In the genomic region with DNA sequence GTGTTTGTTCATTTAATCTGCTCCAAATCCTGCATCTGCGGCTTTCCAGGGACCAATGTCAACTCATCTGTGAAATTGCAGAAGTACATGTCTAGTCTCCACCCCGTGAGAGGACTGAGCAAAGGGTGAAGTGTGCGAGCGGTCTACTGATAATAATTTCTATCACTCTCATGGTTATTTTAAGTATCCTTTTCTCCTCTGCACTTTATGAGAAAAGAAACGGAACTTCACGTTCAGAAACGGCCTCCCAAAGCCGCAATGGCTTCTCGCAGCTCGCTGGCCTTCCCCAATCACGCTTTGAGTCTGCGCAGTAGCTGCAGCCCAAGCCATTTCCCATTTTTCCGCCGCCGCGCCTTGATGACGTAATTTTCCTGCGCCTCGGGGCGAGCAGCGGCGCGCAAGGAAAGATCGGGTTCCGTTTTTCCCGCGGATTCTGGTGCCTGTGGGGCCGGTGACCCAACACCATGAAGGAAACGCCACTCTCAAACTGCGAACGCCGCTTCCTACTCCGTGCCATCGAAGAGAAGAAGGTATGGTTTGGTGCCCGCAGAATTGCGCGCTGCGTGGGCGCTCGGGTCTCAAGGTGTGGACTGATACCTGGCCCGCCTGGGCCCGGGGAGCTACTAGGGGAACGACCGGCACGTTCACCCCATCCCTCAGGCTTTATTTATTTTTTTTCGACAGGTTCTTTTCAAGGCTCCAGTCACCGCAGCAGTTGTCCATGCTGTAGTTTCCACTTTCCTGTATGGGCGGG, we compare ENCODE assay signal across 1 cellular context.
A peak's percentile ranks its signal among the peaks of the same experiment; 100 is the strongest.
TF ChIP-seq lines count a peak whose summit lies in the region.

A gene with protein sequence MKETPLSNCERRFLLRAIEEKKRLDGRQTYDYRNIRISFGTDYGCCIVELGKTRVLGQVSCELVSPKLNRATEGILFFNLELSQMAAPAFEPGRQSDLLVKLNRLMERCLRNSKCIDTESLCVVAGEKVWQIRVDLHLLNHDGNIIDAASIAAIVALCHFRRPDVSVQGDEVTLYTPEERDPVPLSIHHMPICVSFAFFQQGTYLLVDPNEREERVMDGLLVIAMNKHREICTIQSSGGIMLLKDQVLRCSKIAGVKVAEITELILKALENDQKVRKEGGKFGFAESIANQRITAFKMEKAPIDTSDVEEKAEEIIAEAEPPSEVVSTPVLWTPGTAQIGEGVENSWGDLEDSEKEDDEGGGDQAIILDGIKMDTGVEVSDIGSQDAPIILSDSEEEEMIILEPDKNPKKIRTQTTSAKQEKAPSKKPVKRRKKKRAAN (plus strand): TSS at position 363 of the 754 bp plus-strand sequence. CDS start 102 bp downstream, at position 465.

TF ChIP-seq in HepG2, 621 proteins besides CTCF, POLR2A, EP300 and RAD21 (continued from another document and continues in another):
- TF ChIP-seq, protein P1, sequence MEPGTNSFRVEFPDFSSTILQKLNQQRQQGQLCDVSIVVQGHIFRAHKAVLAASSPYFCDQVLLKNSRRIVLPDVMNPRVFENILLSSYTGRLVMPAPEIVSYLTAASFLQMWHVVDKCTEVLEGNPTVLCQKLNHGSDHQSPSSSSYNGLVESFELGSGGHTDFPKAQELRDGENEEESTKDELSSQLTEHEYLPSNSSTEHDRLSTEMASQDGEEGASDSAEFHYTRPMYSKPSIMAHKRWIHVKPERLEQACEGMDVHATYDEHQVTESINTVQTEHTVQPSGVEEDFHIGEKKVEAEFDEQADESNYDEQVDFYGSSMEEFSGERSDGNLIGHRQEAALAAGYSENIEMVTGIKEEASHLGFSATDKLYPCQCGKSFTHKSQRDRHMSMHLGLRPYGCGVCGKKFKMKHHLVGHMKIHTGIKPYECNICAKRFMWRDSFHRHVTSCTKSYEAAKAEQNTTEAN (CRISPR knock-in tag; conservative IDR thresholded peaks at IDR 0.05), result peak; percentile 48; the same call in 1 of the 2 replicates
- TF ChIP-seq SRSF1 (optimal IDR thresholded peaks at IDR 0.05; ENCODE audit: low read depth, low read length) (peak; percentile 47), PCBP2 (optimal IDR thresholded peaks at IDR 0.05; ENCODE audit: low read depth, low read length, poor library complexity, severe bottlenecking) (no peak), MAFG (CRISPR knock-in tag; IDR thresholded peaks at IDR 0.05) (no peak), ZNF101 (CRISPR knock-in tag; IDR thresholded peaks at IDR 0.05; ENCODE audit: borderline replicate concordance, low read depth) (no peak), RARG (CRISPR knock-in tag; IDR thresholded peaks at IDR 0.05; ENCODE audit: low read depth) (no peak), NR2F6 (IDR thresholded peaks at IDR 0.05) (no peak), NR2F6 (CRISPR knock-in tag; IDR thresholded peaks at IDR 0.05) (peak; percentile 47; the same call in 1 of the 2 replicates), RFXANK (CRISPR knock-in tag; IDR thresholded peaks at IDR 0.05) (no peak; the same call in 1 of the 2 replicates), ARNT (IDR thresholded peaks at IDR 0.05) (no peak), ZNF383 (CRISPR knock-in tag; IDR thresholded peaks at IDR 0.05; ENCODE audit: borderline replicate concordance) (no peak), RFX1 (IDR thresholded peaks at IDR 0.05) (no peak), ZNF430 (CRISPR knock-in tag; IDR thresholded peaks at IDR 0.05) (peak; percentile 78; the same call in 1 of the 2 replicates), SATB2 (CRISPR knock-in tag; IDR thresholded peaks at IDR 0.05) (peak; percentile 70; the same call in 1 of the 2 replicates), ZFP90 (CRISPR knock-in tag; IDR thresholded peaks at IDR 0.05; ENCODE audit: borderline replicate concordance) (peak; percentile 84; the same call in 1 of the 2 replicates), ZNF83 (CRISPR knock-in tag; IDR thresholded peaks at IDR 0.05; ENCODE audit: borderline replicate concordance) (no peak), CBX5 (CRISPR knock-in tag; IDR thresholded peaks at IDR 0.05; ENCODE audit: borderline replicate concordance) (peak; percentile 82; the same call in 1 of the 2 replicates), EZH2 (conservative IDR thresholded peaks at IDR 0.05; ENCODE audit: low read depth, low read length) (no peak), HES4 (CRISPR knock-in tag; IDR thresholded peaks at IDR 0.05; ENCODE audit: borderline replicate concordance) (no peak), ZNF232 (CRISPR knock-in tag; IDR thresholded peaks at IDR 0.05; ENCODE audit: borderline replicate concordance) (0 out of 2 replicates have a peak, but pooled peaks have one; percentile 55), ZSCAN21 (CRISPR knock-in tag; IDR thresholded peaks at IDR 0.05; ENCODE audit: borderline replicate concordance) (no peak; the same call in 1 of the 2 replicates), ZNF225 (CRISPR knock-in tag; IDR thresholded peaks at IDR 0.05) (peak; percentile 94), ZNF343 (CRISPR knock-in tag; IDR thresholded peaks at IDR 0.05) (0 out of 2 replicates have a peak, but pooled peaks have one; percentile 68), HCFC1 (IDR thresholded peaks at IDR 0.05; ENCODE audit: low read depth, low read length) (peak; percentile 72), ASH2L (IDR thresholded peaks at IDR 0.05; ENCODE audit: insufficient read length, low read depth, low read length) (peak; percentile 99), ZSCAN31 (CRISPR knock-in tag; IDR thresholded peaks at IDR 0.05; ENCODE audit: low read depth) (peak; percentile 54; the same call in 1 of the 2 replicates), HNRNPLL (IDR thresholded peaks at IDR 0.05; ENCODE audit: low read depth, low read length, poor library complexity, severe bottlenecking) (peak; percentile 53), NONO (IDR thresholded peaks at IDR 0.05) (no peak), NONO (CRISPR knock-in tag; conservative IDR thresholded peaks at IDR 0.05) (peak; percentile 95), MTF2 (CRISPR knock-in tag; IDR thresholded peaks at IDR 0.05; ENCODE audit: borderline replicate concordance) (no peak), MED13 (CRISPR knock-in tag; IDR thresholded peaks at IDR 0.05) (no peak), ZNF235 (CRISPR knock-in tag; IDR thresholded peaks at IDR 0.05; ENCODE audit: borderline replicate concordance) (no peak)
- TF ChIP-seq, protein P2, sequence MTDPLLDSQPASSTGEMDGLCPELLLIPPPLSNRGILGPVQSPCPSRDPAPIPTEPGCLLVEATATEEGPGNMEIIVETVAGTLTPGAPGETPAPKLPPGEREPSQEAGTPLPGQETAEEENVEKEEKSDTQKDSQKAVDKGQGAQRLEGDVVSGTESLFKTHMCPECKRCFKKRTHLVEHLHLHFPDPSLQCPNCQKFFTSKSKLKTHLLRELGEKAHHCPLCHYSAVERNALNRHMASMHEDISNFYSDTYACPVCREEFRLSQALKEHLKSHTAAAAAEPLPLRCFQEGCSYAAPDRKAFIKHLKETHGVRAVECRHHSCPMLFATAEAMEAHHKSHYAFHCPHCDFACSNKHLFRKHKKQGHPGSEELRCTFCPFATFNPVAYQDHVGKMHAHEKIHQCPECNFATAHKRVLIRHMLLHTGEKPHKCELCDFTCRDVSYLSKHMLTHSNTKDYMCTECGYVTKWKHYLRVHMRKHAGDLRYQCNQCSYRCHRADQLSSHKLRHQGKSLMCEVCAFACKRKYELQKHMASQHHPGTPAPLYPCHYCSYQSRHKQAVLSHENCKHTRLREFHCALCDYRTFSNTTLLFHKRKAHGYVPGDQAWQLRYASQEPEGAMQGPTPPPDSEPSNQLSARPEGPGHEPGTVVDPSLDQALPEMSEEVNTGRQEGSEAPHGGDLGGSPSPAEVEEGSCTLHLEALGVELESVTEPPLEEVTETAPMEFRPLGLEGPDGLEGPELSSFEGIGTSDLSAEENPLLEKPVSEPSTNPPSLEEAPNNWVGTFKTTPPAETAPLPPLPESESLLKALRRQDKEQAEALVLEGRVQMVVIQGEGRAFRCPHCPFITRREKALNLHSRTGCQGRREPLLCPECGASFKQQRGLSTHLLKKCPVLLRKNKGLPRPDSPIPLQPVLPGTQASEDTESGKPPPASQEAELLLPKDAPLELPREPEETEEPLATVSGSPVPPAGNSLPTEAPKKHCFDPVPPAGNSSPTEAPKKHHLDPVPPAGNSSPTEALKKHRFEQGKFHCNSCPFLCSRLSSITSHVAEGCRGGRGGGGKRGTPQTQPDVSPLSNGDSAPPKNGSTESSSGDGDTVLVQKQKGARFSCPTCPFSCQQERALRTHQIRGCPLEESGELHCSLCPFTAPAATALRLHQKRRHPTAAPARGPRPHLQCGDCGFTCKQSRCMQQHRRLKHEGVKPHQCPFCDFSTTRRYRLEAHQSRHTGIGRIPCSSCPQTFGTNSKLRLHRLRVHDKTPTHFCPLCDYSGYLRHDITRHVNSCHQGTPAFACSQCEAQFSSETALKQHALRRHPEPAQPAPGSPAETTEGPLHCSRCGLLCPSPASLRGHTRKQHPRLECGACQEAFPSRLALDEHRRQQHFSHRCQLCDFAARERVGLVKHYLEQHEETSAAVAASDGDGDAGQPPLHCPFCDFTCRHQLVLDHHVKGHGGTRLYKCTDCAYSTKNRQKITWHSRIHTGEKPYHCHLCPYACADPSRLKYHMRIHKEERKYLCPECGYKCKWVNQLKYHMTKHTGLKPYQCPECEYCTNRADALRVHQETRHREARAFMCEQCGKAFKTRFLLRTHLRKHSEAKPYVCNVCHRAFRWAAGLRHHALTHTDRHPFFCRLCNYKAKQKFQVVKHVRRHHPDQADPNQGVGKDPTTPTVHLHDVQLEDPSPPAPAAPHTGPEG (CRISPR knock-in tag; IDR thresholded peaks at IDR 0.05), result no peak; the same call in 1 of the 2 replicates
- TF ChIP-seq, protein P3, sequence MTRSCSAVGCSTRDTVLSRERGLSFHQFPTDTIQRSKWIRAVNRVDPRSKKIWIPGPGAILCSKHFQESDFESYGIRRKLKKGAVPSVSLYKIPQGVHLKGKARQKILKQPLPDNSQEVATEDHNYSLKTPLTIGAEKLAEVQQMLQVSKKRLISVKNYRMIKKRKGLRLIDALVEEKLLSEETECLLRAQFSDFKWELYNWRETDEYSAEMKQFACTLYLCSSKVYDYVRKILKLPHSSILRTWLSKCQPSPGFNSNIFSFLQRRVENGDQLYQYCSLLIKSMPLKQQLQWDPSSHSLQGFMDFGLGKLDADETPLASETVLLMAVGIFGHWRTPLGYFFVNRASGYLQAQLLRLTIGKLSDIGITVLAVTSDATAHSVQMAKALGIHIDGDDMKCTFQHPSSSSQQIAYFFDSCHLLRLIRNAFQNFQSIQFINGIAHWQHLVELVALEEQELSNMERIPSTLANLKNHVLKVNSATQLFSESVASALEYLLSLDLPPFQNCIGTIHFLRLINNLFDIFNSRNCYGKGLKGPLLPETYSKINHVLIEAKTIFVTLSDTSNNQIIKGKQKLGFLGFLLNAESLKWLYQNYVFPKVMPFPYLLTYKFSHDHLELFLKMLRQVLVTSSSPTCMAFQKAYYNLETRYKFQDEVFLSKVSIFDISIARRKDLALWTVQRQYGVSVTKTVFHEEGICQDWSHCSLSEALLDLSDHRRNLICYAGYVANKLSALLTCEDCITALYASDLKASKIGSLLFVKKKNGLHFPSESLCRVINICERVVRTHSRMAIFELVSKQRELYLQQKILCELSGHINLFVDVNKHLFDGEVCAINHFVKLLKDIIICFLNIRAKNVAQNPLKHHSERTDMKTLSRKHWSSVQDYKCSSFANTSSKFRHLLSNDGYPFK (CRISPR knock-in tag; IDR thresholded peaks at IDR 0.05; ENCODE audit: borderline replicate concordance), result peak; percentile 86
- TF ChIP-seq, protein P4, sequence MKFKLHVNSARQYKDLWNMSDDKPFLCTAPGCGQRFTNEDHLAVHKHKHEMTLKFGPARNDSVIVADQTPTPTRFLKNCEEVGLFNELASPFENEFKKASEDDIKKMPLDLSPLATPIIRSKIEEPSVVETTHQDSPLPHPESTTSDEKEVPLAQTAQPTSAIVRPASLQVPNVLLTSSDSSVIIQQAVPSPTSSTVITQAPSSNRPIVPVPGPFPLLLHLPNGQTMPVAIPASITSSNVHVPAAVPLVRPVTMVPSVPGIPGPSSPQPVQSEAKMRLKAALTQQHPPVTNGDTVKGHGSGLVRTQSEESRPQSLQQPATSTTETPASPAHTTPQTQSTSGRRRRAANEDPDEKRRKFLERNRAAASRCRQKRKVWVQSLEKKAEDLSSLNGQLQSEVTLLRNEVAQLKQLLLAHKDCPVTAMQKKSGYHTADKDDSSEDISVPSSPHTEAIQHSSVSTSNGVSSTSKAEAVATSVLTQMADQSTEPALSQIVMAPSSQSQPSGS (CRISPR knock-in tag; IDR thresholded peaks at IDR 0.05), result peak; percentile 76; the same call in 1 of the 2 replicates
- TF ChIP-seq, protein P5, sequence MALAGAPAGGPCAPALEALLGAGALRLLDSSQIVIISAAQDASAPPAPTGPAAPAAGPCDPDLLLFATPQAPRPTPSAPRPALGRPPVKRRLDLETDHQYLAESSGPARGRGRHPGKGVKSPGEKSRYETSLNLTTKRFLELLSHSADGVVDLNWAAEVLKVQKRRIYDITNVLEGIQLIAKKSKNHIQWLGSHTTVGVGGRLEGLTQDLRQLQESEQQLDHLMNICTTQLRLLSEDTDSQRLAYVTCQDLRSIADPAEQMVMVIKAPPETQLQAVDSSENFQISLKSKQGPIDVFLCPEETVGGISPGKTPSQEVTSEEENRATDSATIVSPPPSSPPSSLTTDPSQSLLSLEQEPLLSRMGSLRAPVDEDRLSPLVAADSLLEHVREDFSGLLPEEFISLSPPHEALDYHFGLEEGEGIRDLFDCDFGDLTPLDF (CRISPR knock-in tag; IDR thresholded peaks at IDR 0.05), result peak; percentile 99
- TF ChIP-seq, protein P6, sequence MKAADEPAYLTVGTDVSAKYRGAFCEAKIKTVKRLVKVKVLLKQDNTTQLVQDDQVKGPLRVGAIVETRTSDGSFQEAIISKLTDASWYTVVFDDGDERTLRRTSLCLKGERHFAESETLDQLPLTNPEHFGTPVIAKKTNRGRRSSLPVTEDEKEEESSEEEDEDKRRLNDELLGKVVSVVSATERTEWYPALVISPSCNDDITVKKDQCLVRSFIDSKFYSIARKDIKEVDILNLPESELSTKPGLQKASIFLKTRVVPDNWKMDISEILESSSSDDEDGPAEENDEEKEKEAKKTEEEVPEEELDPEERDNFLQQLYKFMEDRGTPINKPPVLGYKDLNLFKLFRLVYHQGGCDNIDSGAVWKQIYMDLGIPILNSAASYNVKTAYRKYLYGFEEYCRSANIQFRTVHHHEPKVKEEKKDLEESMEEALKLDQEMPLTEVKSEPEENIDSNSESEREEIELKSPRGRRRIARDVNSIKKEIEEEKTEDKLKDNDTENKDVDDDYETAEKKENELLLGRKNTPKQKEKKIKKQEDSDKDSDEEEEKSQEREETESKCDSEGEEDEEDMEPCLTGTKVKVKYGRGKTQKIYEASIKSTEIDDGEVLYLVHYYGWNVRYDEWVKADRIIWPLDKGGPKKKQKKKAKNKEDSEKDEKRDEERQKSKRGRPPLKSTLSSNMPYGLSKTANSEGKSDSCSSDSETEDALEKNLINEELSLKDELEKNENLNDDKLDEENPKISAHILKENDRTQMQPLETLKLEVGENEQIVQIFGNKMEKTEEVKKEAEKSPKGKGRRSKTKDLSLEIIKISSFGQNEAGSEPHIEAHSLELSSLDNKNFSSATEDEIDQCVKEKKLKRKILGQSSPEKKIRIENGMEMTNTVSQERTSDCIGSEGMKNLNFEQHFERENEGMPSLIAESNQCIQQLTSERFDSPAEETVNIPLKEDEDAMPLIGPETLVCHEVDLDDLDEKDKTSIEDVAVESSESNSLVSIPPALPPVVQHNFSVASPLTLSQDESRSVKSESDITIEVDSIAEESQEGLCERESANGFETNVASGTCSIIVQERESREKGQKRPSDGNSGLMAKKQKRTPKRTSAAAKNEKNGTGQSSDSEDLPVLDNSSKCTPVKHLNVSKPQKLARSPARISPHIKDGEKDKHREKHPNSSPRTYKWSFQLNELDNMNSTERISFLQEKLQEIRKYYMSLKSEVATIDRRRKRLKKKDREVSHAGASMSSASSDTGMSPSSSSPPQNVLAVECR (CRISPR knock-in tag; IDR thresholded peaks at IDR 0.05; ENCODE audit: borderline replicate concordance), result peak; percentile 93; the same call in 1 of the 2 replicates
- TF ChIP-seq, protein P7, sequence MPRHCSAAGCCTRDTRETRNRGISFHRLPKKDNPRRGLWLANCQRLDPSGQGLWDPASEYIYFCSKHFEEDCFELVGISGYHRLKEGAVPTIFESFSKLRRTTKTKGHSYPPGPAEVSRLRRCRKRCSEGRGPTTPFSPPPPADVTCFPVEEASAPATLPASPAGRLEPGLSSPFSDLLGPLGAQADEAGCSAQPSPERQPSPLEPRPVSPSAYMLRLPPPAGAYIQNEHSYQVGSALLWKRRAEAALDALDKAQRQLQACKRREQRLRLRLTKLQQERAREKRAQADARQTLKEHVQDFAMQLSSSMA (CRISPR knock-in tag; IDR thresholded peaks at IDR 0.05), result no peak
